Comparison of ENCODE assay signal across 15 cellular contexts in genomic region chr2:144389151-144389929, GRCh38.
DNase-seq lines count a peak whose midpoint lies in the region; ATAC-seq and TF ChIP-seq lines count a peak whose summit lies in the region.
"Had no signal": no experiment of that assay in that cellular context is flagged by ENCODE, and none has a peak within 500 bp of the region (broad histone marks: within the 10 kb centered on the region; RNA-seq: fewer than 3 reads in every experiment).

No MANE protein-coding gene starts in this region.

- peak; percentile 42 for DNase-seq in DMS79 treated with DMSO at 0.1 percent for 48 hours (lab: John Stamatoyannopoulos, UW)
- peak; percentile 13 for DNase-seq in SHP77 treated with DMSO at 0.1 percent for 48 hours (lab: John Stamatoyannopoulos, UW)
- no peak for DNase-seq in left ventricle myocardium inferior
- peak; percentile 16 for DNase-seq in nephron progenitor cell
- no peak for DNase-seq in GM03348 (ENCODE audit: low spot score)
- DNase-seq in T-helper 17 cell: no peak
- DNase-seq in NCI-H526 treated with DMSO at 0.1 percent for 48 hours (lab: John Stamatoyannopoulos, UW): no peak
- DNase-seq: activated CD4-positive, CD25-positive, alpha-beta regulatory T cell; activated gamma-delta T cell; hippocampal formation; NCI-H1694; RPMI8226 had no signal

- peak overlapping the region; percentile 61 for H3K27ac ChIP-seq in left ventricle myocardium inferior (replicated peaks)
- H3K27ac ChIP-seq: tibial nerve had no signal

- peaks cover 32% of the 10 kb centered on the region for H3K4me1 ChIP-seq in left ventricle myocardium inferior

- H3K36me3 Mint-ChIP-seq in nephron progenitor cell (ENCODE audit: low read depth) (peaks cover 22% of the 10 kb centered on the region), T-helper 17 cell (ENCODE audit: low read depth) (no peaks in the 10 kb centered on the region)

- peak overlapping the region; percentile 13 for H3K4me3 ChIP-seq in left ventricle myocardium inferior
- H3K4me3 ChIP-seq: tibial nerve had no signal

- no peak for TF ChIP-seq CTCF in left ventricle myocardium inferior (IDR thresholded peaks at IDR 0.05; ENCODE audit: borderline replicate concordance)
- no peak for TF ChIP-seq CTCF in nephron progenitor cell (IDR thresholded peaks at IDR 0.05)

- no peak overlapping the region for H3K27ac Mint-ChIP-seq in nephron progenitor cell
- no peak overlapping the region for H3K27ac Mint-ChIP-seq in T-helper 17 cell
- H3K27ac Mint-ChIP-seq: B cell had no signal

- H3K27me3 ChIP-seq in left ventricle myocardium inferior (ENCODE audit: low read depth): no peaks in the 10 kb centered on the region
- H3K27me3 ChIP-seq: tibial nerve had no signal

- H3K4me1 Mint-ChIP-seq in nephron progenitor cell (no peaks in the 10 kb centered on the region), T-helper 17 cell (no peaks in the 10 kb centered on the region)

- ATAC-seq in T-helper 17 cell (no peak), GM18868 (IDR thresholded peaks at IDR 0.05; ENCODE audit: unreplicated experiment) (no peak)

- H3K9me3 Mint-ChIP-seq in nephron progenitor cell: no peaks in the 10 kb centered on the region

- no peaks in the 10 kb centered on the region for H3K9me3 ChIP-seq in left ventricle myocardium inferior (replicated peaks)
- H3K9me3 ChIP-seq in T-helper 17 cell (ENCODE audit: control insufficient read depth, low read length, poor library complexity, severe bottlenecking): no peaks in the 10 kb centered on the region
- H3K9me3 ChIP-seq: tibial nerve had no signal

- intact Hi-C loops in left ventricle myocardium inferior (cut with micrococcal nuclease): no loop called here

- peaks cover 41% of the 10 kb centered on the region for H3K36me3 ChIP-seq in left ventricle myocardium inferior

- no peak overlapping the region for H3K4me3 Mint-ChIP-seq in nephron progenitor cell
- H3K4me3 Mint-ChIP-seq in T-helper 17 cell: no peak overlapping the region
- H3K4me3 Mint-ChIP-seq: B cell had no signal

- H3K27me3 Mint-ChIP-seq in nephron progenitor cell (ENCODE audit: low read depth, poor library complexity) (no peaks in the 10 kb centered on the region), T-helper 17 cell (peaks cover 6% of the 10 kb centered on the region)
- H3K27me3 Mint-ChIP-seq: B cell had no signal

Comparison
In these comparisons a context has a peak if more than half of its experiments do, and no peak if none do; other contexts are left out.
1. DNase-seq: peak in DMS79 treated with DMSO at 0.1 percent for 48 hours (single experiment), SHP77 treated with DMSO at 0.1 percent for 48 hours (single experiment) and nephron progenitor cell (single experiment); none in left ventricle myocardium inferior (single experiment), GM03348 (single experiment), T-helper 17 cell (0 of 3) and NCI-H526 treated with DMSO at 0.1 percent for 48 hours (single experiment).